ENCODE assay signal across 12 cellular contexts in the genomic region with DNA sequence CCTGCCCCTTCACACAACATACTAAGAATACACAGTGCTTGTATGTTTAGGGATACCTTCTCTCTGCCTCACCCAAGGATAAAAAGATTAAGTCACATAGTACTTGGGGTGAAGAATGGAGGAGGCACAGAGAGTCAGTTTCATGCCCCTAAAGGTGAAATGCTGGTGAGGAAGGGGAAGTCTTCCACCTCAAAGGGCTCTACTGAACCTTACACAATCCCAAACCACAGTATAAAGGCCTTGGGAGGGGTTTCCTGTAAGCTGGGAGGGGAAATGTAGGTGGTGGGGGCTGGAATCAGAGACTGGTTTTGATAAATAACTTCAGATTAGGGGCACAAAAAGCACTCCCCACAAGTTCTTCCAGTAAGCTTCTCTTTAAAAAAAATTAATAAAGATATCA. TPM values are rescaled to one million over a fixed set of nuclear protein-coding genes. Genes with fewer than 3 reads are reported as not detected.
DNase-seq lines count a peak whose midpoint lies in the region; ATAC-seq and TF ChIP-seq lines count a peak whose summit lies in the region.
"Had no signal": no experiment of that assay in that cellular context is flagged by ENCODE, and none has a peak within 500 bp of the region (broad histone marks: within the 10 kb centered on the region; RNA-seq: fewer than 3 reads in every experiment).

No MANE protein-coding gene starts in this region.

- H3K4me1 ChIP-seq in skeletal muscle tissue (ENCODE audit: control insufficient read depth in 3 of 3, insufficient read depth in 3 of 3, low read length in 3 of 3) = peaks cover 26 to 52% (median 43%) of the 10 kb centered on the region in 3 donors

- H3K9ac ChIP-seq in skeletal muscle tissue (ENCODE audit: low read depth in 1 of 3, low read length in 3 of 3) = peak overlapping the region in 2 of 3 donors; percentile 38 to 41

- H3K27ac ChIP-seq in coronary artery = peak overlapping the region; percentile 10 to 54
- no peak overlapping the region for H3K27ac ChIP-seq in skeletal muscle tissue (ENCODE audit: low read depth, low read length)
- H3K27ac ChIP-seq: 22Rv1, epithelial cell of prostate had no signal

- ATAC-seq in GM19351 (IDR thresholded peaks at IDR 0.05; ENCODE audit: unreplicated experiment) = no peak
- ATAC-seq in GM18502 (IDR thresholded peaks at IDR 0.05; ENCODE audit: poor library complexity, unreplicated experiment) = no peak

- TF ChIP-seq CTCF in coronary artery (IDR thresholded peaks at IDR 0.05) = no peak

- H3K27me3 ChIP-seq in skeletal muscle tissue (ENCODE audit: control insufficient read depth in 3 of 3, insufficient read depth in 3 of 3, low read length in 3 of 3) = no peaks in the 10 kb centered on the region

- DNase-seq in NK-92 treated with Interleukin-12 subunit alpha and Interleukin-12 subunit beta, amount 100 ng/mL, for 24 hours (lab: John Stamatoyannopoulos, UW) = peak; percentile 20
- DNase-seq in NK-92 (lab: John Stamatoyannopoulos, UW; ENCODE audit: unreplicated experiment) (no peak), NOMO-1 treated with DMSO at 0.1 percent for 48 hours (lab: John Stamatoyannopoulos, UW; ENCODE audit: unreplicated experiment) (peak; percentile 68), coronary artery (ENCODE audit: low spot score) (no peak), HK-2 (ENCODE audit: unreplicated experiment) (no peak)
- DNase-seq: amniotic stem cell, posterior cingulate gyrus had no signal

- peaks cover 18 to 39% (median 36%) of the 10 kb centered on the region in 3 donors for H3K36me3 ChIP-seq in skeletal muscle tissue (ENCODE audit: control insufficient read depth in 3 of 3, insufficient read depth in 3 of 3, low read length in 3 of 3)

- H3K4me3 ChIP-seq in coronary artery (peak overlapping the region; percentile 44), skeletal muscle tissue (ENCODE audit: low read length in 3 of 3) (no peak overlapping the region)

- no peaks in the 10 kb centered on the region for H3K9me3 ChIP-seq in skeletal muscle tissue (ENCODE audit: control insufficient read depth in 3 of 3, low read length in 3 of 3)

RNA-seq across cellular contexts. Expression of gene MINDY1, which starts 3.5 kb away (rescaled TPM):
- 16.2 TPM for total RNA-seq in skeletal muscle tissue

RNA-seq across cellular contexts. Expression of gene PRUNE1, which starts 5.1 kb away (rescaled TPM):
- total RNA-seq in skeletal muscle tissue = 9.9 TPM

RNA-seq across cellular contexts. Expression of gene ANXA9, which starts 21.1 kb away (rescaled TPM):
- not detected for total RNA-seq in skeletal muscle tissue

RNA-seq across cellular contexts. Expression of gene CERS2, which starts 28.5 kb away (rescaled TPM):
- total RNA-seq in skeletal muscle tissue = 44.4 TPM

RNA-seq across cellular contexts. Expression of gene BNIPL, which starts 33.2 kb away (rescaled TPM):
- total RNA-seq in skeletal muscle tissue = 0.52 TPM

Comparison
In these comparisons a context has a peak if more than half of its experiments do, and no peak if none do; other contexts are left out.
1. DNase-seq: peak in NK-92 treated with Interleukin-12 subunit alpha and Interleukin-12 subunit beta, amount 100 ng/mL, for 24 hours (single experiment) and NOMO-1 treated with DMSO at 0.1 percent for 48 hours (single experiment); none in NK-92 (single experiment), coronary artery (single experiment) and HK-2 (single experiment).